28 cellular contexts compared by ENCODE assay signal in genomic region chr20:20223981-20224380, GRCh38.
"Had no signal": no experiment of that assay in that cellular context is flagged by ENCODE, and none has a peak within 500 bp of the region (broad histone marks: within the 10 kb centered on the region; RNA-seq: fewer than 3 reads in every experiment).

No MANE protein-coding gene starts in this region.

- H3K27me3 ChIP-seq: gastrocnemius medialis, neural progenitor cell, right atrium auricular region, upper lobe of right lung, uterus had no signal

- H3K27ac ChIP-seq: left lung, neural progenitor cell, parathyroid adenoma, right atrium auricular region, suprapubic skin, transverse colon, upper lobe of right lung, uterus had no signal

- H3K9me3 ChIP-seq: gastrocnemius medialis, suprapubic skin, transverse colon, upper lobe of right lung, uterus had no signal

- H3K36me3 Mint-ChIP-seq: naive thymus-derived CD4-positive, alpha-beta T cell had no signal

- FAIRE-seq: keratinocyte had no signal

- H3K79me2 ChIP-seq: parathyroid adenoma had no signal

- H3K4me1 Mint-ChIP-seq: naive thymus-derived CD4-positive, alpha-beta T cell; stimulated activated naive CD8-positive, alpha-beta T cell treated with anti-CD3 and anti-CD28 coated beads, Interleukin-15, amount 100 ng/mL, for 72 hours had no signal

- DNase-seq: cortex of kidney; effector CD4-positive, alpha-beta T cell; foreskin fibroblast; gastrocnemius medialis; head of caudate nucleus; left cardiac atrium; left lung; mesendoderm; midbrain; naive thymus-derived CD4-positive, alpha-beta T cell; stimulated activated CD4-positive, alpha-beta T cell treated with anti-CD3 and anti-CD28 coated beads, Interleukin-12 subunit alpha, Interleukin-12 subunit beta, amount 100 ng/mL, for 4 hours; stimulated activated CD4-positive, alpha-beta T cell treated with anti-CD3 and anti-CD28 coated beads, Interleukin-1b, Interleukin-23, amount 100 ng/mL, for 48 hours; stimulated activated CD4-positive, alpha-beta T cell treated with anti-CD3 and anti-CD28 coated beads, Interleukin-4, amount 100 ng/mL, for 1 hour; stimulated activated CD8-positive, alpha-beta memory T cell treated with anti-CD3 and anti-CD28 coated beads, Interleukin-4, amount 100 ng/mL, for 48 hours; stimulated activated naive CD4-positive, alpha-beta T cell; stimulated activated naive CD8-positive, alpha-beta T cell treated with anti-CD3 and anti-CD28 coated beads, Interleukin-15, amount 100 ng/mL, for 72 hours; transverse colon; upper lobe of right lung; uterus had no signal

- H3K27me3 Mint-ChIP-seq: progenitor cell of endocrine pancreas had no signal

- H2AFZ ChIP-seq: neural progenitor cell, parathyroid adenoma had no signal

- H3K4me1 ChIP-seq: left lung, parathyroid adenoma, right atrium auricular region, suprapubic skin, transverse colon, upper lobe of right lung, uterus had no signal

- ATAC-seq: gastrocnemius medialis; left cardiac atrium; left lung; naive thymus-derived CD4-positive, alpha-beta T cell; sciatic nerve; stimulated activated naive CD8-positive, alpha-beta T cell treated with anti-CD3 and anti-CD28 coated beads, Interleukin-15, amount 100 ng/mL, for 72 hours; upper lobe of right lung had no signal

- H3K4me3 ChIP-seq: gastrocnemius medialis, left lung, neural progenitor cell, right atrium auricular region, smooth muscle cell, suprapubic skin, transverse colon, upper lobe of right lung, uterus had no signal

- H3K36me3 ChIP-seq: gastrocnemius medialis, left lung, neural progenitor cell, right atrium auricular region, suprapubic skin, transverse colon, upper lobe of right lung, uterus had no signal

- H3K9ac ChIP-seq: neural progenitor cell, parathyroid adenoma had no signal

- H3K4me3 Mint-ChIP-seq: naive thymus-derived CD4-positive, alpha-beta T cell; nephron; neural progenitor cell; stimulated activated naive CD8-positive, alpha-beta T cell treated with anti-CD3 and anti-CD28 coated beads, Interleukin-15, amount 100 ng/mL, for 72 hours had no signal

- H3K27ac Mint-ChIP-seq: naive thymus-derived CD4-positive, alpha-beta T cell; neural progenitor cell; progenitor cell of endocrine pancreas; stimulated activated naive CD8-positive, alpha-beta T cell treated with anti-CD3 and anti-CD28 coated beads, Interleukin-15, amount 100 ng/mL, for 72 hours had no signal

- H3K4me2 ChIP-seq: neural progenitor cell, smooth muscle cell had no signal
